ENCODE assay signal across 15 cellular contexts in genomic region chr22:42330953-42331525, GRCh38.
DNase-seq lines count a peak whose midpoint lies in the region; ATAC-seq, FAIRE-seq and TF ChIP-seq lines count a peak whose summit lies in the region.
"Had no signal": no experiment of that assay in that cellular context is flagged by ENCODE, and none has a peak within 500 bp of the region (broad histone marks: within the 10 kb centered on the region; RNA-seq: fewer than 3 reads in every experiment).

No MANE protein-coding gene starts in this region.

- no peak overlapping the region for H3K4me3 ChIP-seq in pancreas

- H3K36me3 Mint-ChIP-seq in brain, result no peaks in the 10 kb centered on the region

- H3K4me3 Mint-ChIP-seq in brain, result no peak overlapping the region
- H3K4me3 Mint-ChIP-seq: effector memory CD8-positive, alpha-beta T cell; T-helper 2 cell treated with Interferon-gamma antibody and Interleukin-4, amounts not matched to agents 5 μg/mL and 100 μg/mL, for 36 hours had no signal

- H3K27ac ChIP-seq in pancreas, result no peak overlapping the region

- peak; percentile 34 for DNase-seq in DMS153 (lab: John Stamatoyannopoulos, UW)
- DNase-seq in DMS153 treated with DMSO at 0.1 percent for 48 hours (lab: John Stamatoyannopoulos, UW; ENCODE audit: unreplicated experiment), result no peak
- peak; percentile 83 for DNase-seq in NCI-H2171 (lab: John Stamatoyannopoulos, UW)
- no peak for DNase-seq in pancreas
- DNase-seq in occipital lobe (lab: John Stamatoyannopoulos, UW), result no peak
- DNase-seq: 8988T; Calu3; effector memory CD8-positive, alpha-beta T cell; left cardiac atrium; trophoblast cell had no signal

- no peaks in the 10 kb centered on the region for H3K36me3 ChIP-seq in pancreas

- peak overlapping the region in 4 of 5 experiments; percentile 24 to 82 (median 63) for H3K27ac Mint-ChIP-seq in brain
- H3K27ac Mint-ChIP-seq: effector memory CD8-positive, alpha-beta T cell; T-helper 2 cell treated with Interferon-gamma antibody and Interleukin-4, amounts not matched to agents 5 μg/mL and 100 μg/mL, for 36 hours had no signal

- H3K9me3 ChIP-seq in pancreas, result no peaks in the 10 kb centered on the region

- no peaks in the 10 kb centered on the region for H3K9me3 Mint-ChIP-seq in brain
- H3K9me3 Mint-ChIP-seq: effector memory CD8-positive, alpha-beta T cell; T-helper 2 cell treated with Interferon-gamma antibody and Interleukin-4, amounts not matched to agents 5 μg/mL and 100 μg/mL, for 36 hours had no signal

- FAIRE-seq in pancreas (lab: Jason Lieb, UNC), result no peak
- FAIRE-seq: GM12891 had no signal

- intact Hi-C loops in pancreas (cut with DNase I), result no loop called here

- ATAC-seq in pancreas, result peak in 3 of 4 donors; percentile 69 to 72 (median 71)
- no peak for ATAC-seq in GM21786 (IDR thresholded peaks at IDR 0.05; ENCODE audit: unreplicated experiment)
- no peak for ATAC-seq in GM19463 (IDR thresholded peaks at IDR 0.05; ENCODE audit: unreplicated experiment)
- ATAC-seq: effector memory CD8-positive, alpha-beta T cell; left cardiac atrium had no signal

- TF ChIP-seq CTCF in brain (conservative IDR thresholded peaks at IDR 0.05) (no peak), pancreas (IDR thresholded peaks at IDR 0.05) (no peak)

- H3K27me3 Mint-ChIP-seq in brain, result peaks cover 4% of the 10 kb centered on the region

- 61 to 63% methylated on average over 24 to 25 of the region's 25 CpGs for WGBS in pancreas, 2 donors

- peaks cover 78% of the 10 kb centered on the region for H3K4me1 Mint-ChIP-seq in brain

- H3K4me1 ChIP-seq in pancreas, result peaks cover 0 to 2% (median 0%) of the 10 kb centered on the region in 3 donors

- H3K27me3 ChIP-seq in pancreas, result no peaks in the 10 kb centered on the region

Comparison
In these comparisons a context has a peak if more than half of its experiments do, and no peak if none do; other contexts are left out.
1. DNase-seq: peak in DMS153 (single experiment) and NCI-H2171 (single experiment); none in DMS153 treated with DMSO at 0.1 percent for 48 hours (single experiment), pancreas (0 of 6) and occipital lobe (single experiment).
2. ATAC-seq: peak in pancreas (3 of 4); none in GM21786 (single experiment) and GM19463 (single experiment).